Comparison of ENCODE assay signal across 8 cellular contexts in genomic region chr17:44779211-44780025, GRCh38. TPM values are rescaled to one million over a fixed set of nuclear protein-coding genes. Genes with fewer than 3 reads are reported as not detected.
DNase-seq lines count a peak whose midpoint lies in the region; ATAC-seq and TF ChIP-seq lines count a peak whose summit lies in the region.

No MANE protein-coding gene starts in this region.

- H3K36me3 Mint-ChIP-seq in IgD-negative memory B cell, result no peaks in the 10 kb centered on the region
- no peaks in the 10 kb centered on the region for H3K36me3 Mint-ChIP-seq in activated T-helper 2 cell treated with anti-CD3 and anti-CD28 coated beads, Interferon-gamma antibody, Interleukin-2, Interleukin-4, amounts not matched to agents 10 μg/mL and 5 μg/mL and 100 μg/mL, durations not matched to agents 14 hours and 24 hours and 36 hours (ENCODE audit: low read depth)
- no peaks in the 10 kb centered on the region for H3K36me3 Mint-ChIP-seq in nephron progenitor cell (ENCODE audit: low read depth)
- no peaks in the 10 kb centered on the region for H3K36me3 Mint-ChIP-seq in stimulated activated naive B cell treated with anti-CD40 and anti-IgM and Interleukin-4, amounts not matched to agents 10 μg/mL and 1 μg/mL and 100 μg/mL, for 72 hours

- DNase-seq in Caki2 (ENCODE audit: low read depth) (peak; percentile 82), RKO (ENCODE audit: low spot score) (peak; percentile 83), fibroblast of pulmonary artery (ENCODE audit: low read depth) (peak; percentile 74), nephron progenitor cell (peak; percentile 87)
- peak; percentile 78 for DNase-seq in activated T-helper 2 cell treated with anti-CD3 and anti-CD28 coated beads, Interferon-gamma antibody, Interleukin-2, Interleukin-4, amounts not matched to agents 10 μg/mL and 5 μg/mL and 100 μg/mL, durations not matched to agents 14 hours and 24 hours and 36 hours (ENCODE audit: low spot score)
- peak; percentile 71 for DNase-seq in stimulated activated naive B cell treated with anti-CD40 and anti-IgM and Interleukin-4, amounts not matched to agents 10 μg/mL and 1 μg/mL and 100 μg/mL, for 72 hours

- peaks cover 2 to 6% (median 5%) of the 10 kb centered on the region in 3 donors for H3K4me1 Mint-ChIP-seq in IgD-negative memory B cell
- peaks cover 7% of the 10 kb centered on the region for H3K4me1 Mint-ChIP-seq in activated T-helper 2 cell treated with anti-CD3 and anti-CD28 coated beads, Interferon-gamma antibody, Interleukin-2, Interleukin-4, amounts not matched to agents 10 μg/mL and 5 μg/mL and 100 μg/mL, durations not matched to agents 14 hours and 24 hours and 36 hours (ENCODE audit: low read depth)
- H3K4me1 Mint-ChIP-seq in nephron progenitor cell, result peaks cover 17% of the 10 kb centered on the region
- H3K4me1 Mint-ChIP-seq in stimulated activated naive B cell treated with anti-CD40 and anti-IgM and Interleukin-4, amounts not matched to agents 10 μg/mL and 1 μg/mL and 100 μg/mL, for 72 hours, result peaks cover 17 to 32% of the 10 kb centered on the region in 2 donors

- H3K9me3 Mint-ChIP-seq in IgD-negative memory B cell, result no peaks in the 10 kb centered on the region
- no peaks in the 10 kb centered on the region for H3K9me3 Mint-ChIP-seq in activated T-helper 2 cell treated with anti-CD3 and anti-CD28 coated beads, Interferon-gamma antibody, Interleukin-2, Interleukin-4, amounts not matched to agents 10 μg/mL and 5 μg/mL and 100 μg/mL, durations not matched to agents 14 hours and 24 hours and 36 hours
- H3K9me3 Mint-ChIP-seq in nephron progenitor cell, result no peaks in the 10 kb centered on the region
- no peaks in the 10 kb centered on the region for H3K9me3 Mint-ChIP-seq in stimulated activated naive B cell treated with anti-CD40 and anti-IgM and Interleukin-4, amounts not matched to agents 10 μg/mL and 1 μg/mL and 100 μg/mL, for 72 hours

- H3K27ac Mint-ChIP-seq in IgD-negative memory B cell, result peak overlapping the region; percentile 10 to 76 (median 60)
- H3K27ac Mint-ChIP-seq in activated T-helper 2 cell treated with anti-CD3 and anti-CD28 coated beads, Interferon-gamma antibody, Interleukin-2, Interleukin-4, amounts not matched to agents 10 μg/mL and 5 μg/mL and 100 μg/mL, durations not matched to agents 14 hours and 24 hours and 36 hours, result no peak overlapping the region
- H3K27ac Mint-ChIP-seq in nephron progenitor cell, result no peak overlapping the region
- no peak overlapping the region for H3K27ac Mint-ChIP-seq in stimulated activated naive B cell treated with anti-CD40 and anti-IgM and Interleukin-4, amounts not matched to agents 10 μg/mL and 1 μg/mL and 100 μg/mL, for 72 hours

- in situ Hi-C loops in Caki2 (cut with HindIII; ENCODE audit: low pct_unique_long_range_greater_than_20kb, low sequenced_read_pairs), result no loop called here

- ATAC-seq in stimulated activated naive B cell treated with anti-CD40 and anti-IgM and Interleukin-4, amounts not matched to agents 10 μg/mL and 1 μg/mL and 100 μg/mL, for 72 hours (replicated peaks), result peak; percentile 38 to 42
- no peak for ATAC-seq in GM21528 (IDR thresholded peaks at IDR 0.05; ENCODE audit: low FRiP score, unreplicated experiment)

- peak overlapping the region; percentile 54 for H3K4me3 ChIP-seq in fibroblast of pulmonary artery (replicated peaks; ENCODE audit: low read depth, low read length)

- peaks cover 6% of the 10 kb centered on the region for H3K27me3 Mint-ChIP-seq in IgD-negative memory B cell
- peaks cover 6% of the 10 kb centered on the region for H3K27me3 Mint-ChIP-seq in activated T-helper 2 cell treated with anti-CD3 and anti-CD28 coated beads, Interferon-gamma antibody, Interleukin-2, Interleukin-4, amounts not matched to agents 10 μg/mL and 5 μg/mL and 100 μg/mL, durations not matched to agents 14 hours and 24 hours and 36 hours (ENCODE audit: low read depth)
- H3K27me3 Mint-ChIP-seq in nephron progenitor cell (ENCODE audit: low read depth, poor library complexity), result peaks cover 21% of the 10 kb centered on the region
- H3K27me3 Mint-ChIP-seq in stimulated activated naive B cell treated with anti-CD40 and anti-IgM and Interleukin-4, amounts not matched to agents 10 μg/mL and 1 μg/mL and 100 μg/mL, for 72 hours, result peaks cover 18 to 41% of the 10 kb centered on the region in 2 donors

- H3K4me3 Mint-ChIP-seq in IgD-negative memory B cell (peak overlapping the region; percentile 63 to 82 (median 72)), nephron progenitor cell (peak overlapping the region; percentile 66)
- peak overlapping the region; percentile 47 for H3K4me3 Mint-ChIP-seq in activated T-helper 2 cell treated with anti-CD3 and anti-CD28 coated beads, Interferon-gamma antibody, Interleukin-2, Interleukin-4, amounts not matched to agents 10 μg/mL and 5 μg/mL and 100 μg/mL, durations not matched to agents 14 hours and 24 hours and 36 hours (ENCODE audit: low read depth)
- peak overlapping the region; percentile 74 to 85 for H3K4me3 Mint-ChIP-seq in stimulated activated naive B cell treated with anti-CD40 and anti-IgM and Interleukin-4, amounts not matched to agents 10 μg/mL and 1 μg/mL and 100 μg/mL, for 72 hours

- intact Hi-C loops in activated T-helper 2 cell treated with anti-CD3 and anti-CD28 coated beads, Interferon-gamma antibody, Interleukin-2, Interleukin-4, amounts not matched to agents 10 μg/mL and 5 μg/mL and 100 μg/mL, durations not matched to agents 14 hours and 24 hours and 36 hours (cut with micrococcal nuclease), result loop anchor here (1.0 to 5.0 kb wide), 3 partner anchors 48 to 353 kb away; partner anchors contain the start of gene PLCD3

- TF ChIP-seq CTCF in fibroblast of pulmonary artery (IDR thresholded peaks at IDR 0.05; ENCODE audit: low read length, missing control alignments) (peak; percentile 74), nephron progenitor cell (IDR thresholded peaks at IDR 0.05) (peak; percentile 88)

RNA-seq across cellular contexts. Expression of gene ADAM11, which starts 20.6 kb away (rescaled TPM):
- 0.14 and 0.51 TPM in 2 replicates for total RNA-seq in Caki2 (2014; rRNA removed; shearing (Covaris generic); ENCODE audit: low replicate concordance)
- not detected for polyA plus RNA-seq in IgD-negative memory B cell
- total RNA-seq in activated T-helper 2 cell treated with anti-CD3 and anti-CD28 coated beads, Interferon-gamma antibody, Interleukin-2, Interleukin-4, amounts not matched to agents 10 μg/mL and 5 μg/mL and 100 μg/mL, durations not matched to agents 14 hours and 24 hours and 36 hours, result 0.09 and 0.14 TPM in 2 replicates

RNA-seq across cellular contexts. Expression of gene GJC1, which starts 50.7 kb away (rescaled TPM):
- total RNA-seq in Caki2 (2014; rRNA removed; shearing (Covaris generic); ENCODE audit: low replicate concordance), result 19.9 and 26.3 TPM in 2 replicates
- 0.15 TPM for polyA plus RNA-seq in IgD-negative memory B cell
- total RNA-seq in activated T-helper 2 cell treated with anti-CD3 and anti-CD28 coated beads, Interferon-gamma antibody, Interleukin-2, Interleukin-4, amounts not matched to agents 10 μg/mL and 5 μg/mL and 100 μg/mL, durations not matched to agents 14 hours and 24 hours and 36 hours, result 8.2 and 9.4 TPM in 2 replicates

Comparison
In these comparisons a context has a peak if more than half of its experiments do, and no peak if none do; other contexts are left out.
1. H3K27ac Mint-ChIP-seq: peak in IgD-negative memory B cell (3 of 3); none in activated T-helper 2 cell treated with anti-CD3 and anti-CD28 coated beads, Interferon-gamma antibody, Interleukin-2, Interleukin-4, amounts not matched to agents 10 μg/mL and 5 μg/mL and 100 μg/mL, durations not matched to agents 14 hours and 24 hours and 36 hours (single experiment), nephron progenitor cell (single experiment) and stimulated activated naive B cell treated with anti-CD40 and anti-IgM and Interleukin-4, amounts not matched to agents 10 μg/mL and 1 μg/mL and 100 μg/mL, for 72 hours (single experiment).
2. Peak in every context shown above with its lines, with median percentiles within 50 percentile points of each other: DNase-seq and H3K4me3 Mint-ChIP-seq.